12 cellular contexts compared by ENCODE assay signal in the genomic region with DNA sequence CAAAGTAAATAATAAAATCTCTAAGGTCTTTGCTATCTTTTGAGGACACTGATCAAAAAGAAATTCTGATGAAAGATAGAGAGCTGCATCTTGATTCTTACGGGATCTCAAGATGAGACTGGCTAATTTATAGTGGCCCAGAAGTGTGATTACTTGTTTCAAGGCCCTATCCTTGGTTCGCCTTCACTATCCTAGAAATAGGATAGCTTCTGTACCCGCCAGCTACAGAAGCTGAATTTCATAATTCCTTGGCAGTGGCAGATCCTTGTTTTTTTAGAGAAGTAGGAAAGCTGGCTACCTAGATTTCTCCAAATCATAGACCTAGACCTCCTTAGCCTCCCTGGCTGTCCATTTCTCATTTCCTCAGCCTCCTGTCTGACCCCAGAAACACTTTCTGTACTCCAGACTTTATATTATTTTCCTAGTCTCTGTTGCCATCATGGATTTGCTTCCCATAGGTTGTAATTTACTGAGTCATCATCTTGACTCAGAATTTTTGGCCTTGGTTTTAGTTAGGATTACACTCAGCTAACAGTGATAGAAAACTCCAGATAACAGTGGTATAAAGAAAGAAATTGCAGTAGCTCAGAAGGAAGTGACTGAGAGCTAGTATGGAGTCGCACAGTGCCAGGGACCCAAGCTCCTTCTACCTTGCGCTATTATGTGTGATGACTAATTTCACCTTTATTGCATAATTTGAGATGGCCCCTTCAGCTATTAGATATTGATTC. TPM values are rescaled to one million over a fixed set of nuclear protein-coding genes. Genes with fewer than 3 reads are reported as not detected.
DNase-seq lines count a peak whose midpoint lies in the region; ATAC-seq, FAIRE-seq and TF ChIP-seq lines count a peak whose summit lies in the region.
"Had no signal": no experiment of that assay in that cellular context is flagged by ENCODE, and none has a peak within 500 bp of the region (broad histone marks: within the 10 kb centered on the region; RNA-seq: fewer than 3 reads in every experiment).

No MANE protein-coding gene starts in this region.

- H2AFZ ChIP-seq in fibroblast of lung (ENCODE audit: low read length), result no peak overlapping the region

- intact Hi-C loops in kidney (cut with DNase I), result no loop called here

- H4K20me1 ChIP-seq in fibroblast of lung (ENCODE audit: control insufficient read depth, extremely low read depth, insufficient read depth, low read length), result no peaks in the 10 kb centered on the region

- DNase-seq in GM03348 (ENCODE audit: low spot score) (peak; percentile 43), RCC 7860 (ENCODE audit: low spot score) (peak; percentile 74), fibroblast of lung (ENCODE audit: low read depth in 2 of 2) (peak; percentile 73 to 86), retinal pigment epithelial cell (ENCODE audit: low read depth) (peak; percentile 60), kidney (no peak)
- DNase-seq: NCI-H1930, SIG-M5, substantia nigra had no signal

- peaks cover 38% of the 10 kb centered on the region for H3K79me2 ChIP-seq in fibroblast of lung (ENCODE audit: control insufficient read depth, insufficient read depth, low read length)

- no peaks in the 10 kb centered on the region for H3K9me3 ChIP-seq in fibroblast of lung (ENCODE audit: control insufficient read depth, insufficient read depth, low read depth, low read length)
- H3K9me3 ChIP-seq in kidney (ENCODE audit: control insufficient read depth in 1 of 2, low read length in 2 of 2), result no peaks in the 10 kb centered on the region

- H3K27ac ChIP-seq in fibroblast of lung (ENCODE audit: insufficient read depth, low read length) (no peak overlapping the region), kidney (ENCODE audit: low read depth in 2 of 2, low read length in 2 of 2) (no peak overlapping the region)

- no peaks in the 10 kb centered on the region for H3K27me3 ChIP-seq in fibroblast of lung (ENCODE audit: control insufficient read depth, insufficient read depth, low read length)

- H3K4me2 ChIP-seq in fibroblast of lung (ENCODE audit: extremely low read depth, insufficient read depth, low read length), result no peak overlapping the region

- H3K4me3 ChIP-seq in fibroblast of lung (replicated peaks in 1 of 4; ENCODE audit: control extremely low read depth in 1 of 4, insufficient read depth in 1 of 4, low read depth in 3 of 4, low read length in 4 of 4) (no peak overlapping the region), retinal pigment epithelial cell (ENCODE audit: low read length) (no peak overlapping the region), kidney (ENCODE audit: low read length in 2 of 2) (no peak overlapping the region)

- ATAC-seq in HG02973 (IDR thresholded peaks at IDR 0.05; ENCODE audit: unreplicated experiment) (no peak), GM19397 (IDR thresholded peaks at IDR 0.05; ENCODE audit: unreplicated experiment) (no peak), GM21447 (IDR thresholded peaks at IDR 0.05; ENCODE audit: unreplicated experiment) (no peak)

- peaks cover 2% of the 10 kb centered on the region for H3K4me1 ChIP-seq in fibroblast of lung (ENCODE audit: control insufficient read depth, extremely low read depth, insufficient read depth, low read length)
- no peaks in the 10 kb centered on the region for H3K4me1 ChIP-seq in kidney (ENCODE audit: control insufficient read depth in 1 of 2, insufficient read depth in 1 of 2, low read depth in 1 of 2, low read length in 2 of 2)

- TF ChIP-seq CTCF in fibroblast of lung (conservative IDR thresholded peaks at IDR 0.05 in 1 of 2, IDR thresholded peaks at IDR 0.05 in 1 of 2; ENCODE audit: low read depth in 1 of 2, low read length in 2 of 2), result no peak
- TF ChIP-seq CTCF in retinal pigment epithelial cell (conservative IDR thresholded peaks at IDR 0.05; ENCODE audit: low read depth, low read length), result no peak
- TF ChIP-seq CTCF in kidney (IDR thresholded peaks at IDR 0.05; ENCODE audit: borderline replicate concordance, extremely low read depth, insufficient read depth), result no peak

- H3K36me3 ChIP-seq in fibroblast of lung (ENCODE audit: control insufficient read depth, insufficient read depth, low read length) (no peaks in the 10 kb centered on the region), kidney (ENCODE audit: control insufficient read depth in 1 of 2, insufficient read depth in 2 of 2, low read length in 2 of 2) (no peaks in the 10 kb centered on the region)

- no peak overlapping the region for H3K9ac ChIP-seq in fibroblast of lung (ENCODE audit: insufficient read depth, low read length)
- H3K9ac ChIP-seq in kidney (ENCODE audit: low read length in 2 of 2), result no peak overlapping the region

- peak; percentile 82 for FAIRE-seq in RCC 7860 (lab: Jason Lieb, UNC)
- no peak for FAIRE-seq in kidney (lab: Jason Lieb, UNC)
- FAIRE-seq: colon had no signal

RNA-seq across cellular contexts. Expression of gene PHF3, which starts 27.7 kb away (rescaled TPM):
- total RNA-seq in fibroblast of lung (56.8 and 71.5 TPM in 2 replicates), kidney (58.3 TPM)
- polyA plus RNA-seq in fibroblast of lung (17.6 and 22.2 TPM in 2 replicates), kidney (ENCODE audit: insufficient read depth, low read depth, low replicate concordance) (9.5 TPM)
- 12.9 and 16.7 TPM in 2 replicates for polyA plus RNA-seq in fibroblast of lung (2012)
- polyA minus RNA-seq in fibroblast of lung (ENCODE audit: low replicate concordance), result 3.2 and 3.3 TPM in 2 replicates
